ENCODE assay signal across 31 cellular contexts in genomic region chr4:139961344-139961948, GRCh38.
DNase-seq lines count a peak whose midpoint lies in the region; FAIRE-seq and TF ChIP-seq lines count a peak whose summit lies in the region.
"Had no signal": no experiment of that assay in that cellular context is flagged by ENCODE, and none has a peak within 500 bp of the region (broad histone marks: within the 10 kb centered on the region; RNA-seq: fewer than 3 reads in every experiment).

No MANE protein-coding gene starts in this region.

- H3K36me3 ChIP-seq in breast epithelium (no peaks in the 10 kb centered on the region), mammary epithelial cell (ENCODE audit: insufficient read depth, low read length) (no peaks in the 10 kb centered on the region)
- H3K36me3 ChIP-seq: heart left ventricle, left lung, Peyer's patch had no signal

- no peaks in the 10 kb centered on the region for H4K20me1 ChIP-seq in mammary epithelial cell (ENCODE audit: insufficient read depth, low read length)

- H3K27me3 Mint-ChIP-seq in endothelial cell (ENCODE audit: unreplicated experiment) (peaks cover 2% of the 10 kb centered on the region), mesothelial cell of epicardium (ENCODE audit: low read depth) (no peaks in the 10 kb centered on the region)
- H3K27me3 Mint-ChIP-seq: progenitor cell of endocrine pancreas had no signal

- H3K27ac ChIP-seq in breast epithelium (peak overlapping the region; percentile 29 to 41), mammary epithelial cell (ENCODE audit: insufficient read depth, low read depth, low read length) (no peak overlapping the region)
- H3K27ac ChIP-seq: C4-2B, foreskin keratinocyte, Peyer's patch, VCaP had no signal

- CTCF ChIA-PET in mammary epithelial cell (lab: Charles Lee; ENCODE audit: low non-redundant PET): no interaction called here

- no peak for FAIRE-seq in GM19239 (lab: Jason Lieb, UNC)

- intact Hi-C loops in breast epithelium (cut with DNase I; ENCODE audit: low total_unique reads) (no loop called here), mammary epithelial cell (cut with micrococcal nuclease) (no loop called here)

- no peaks in the 10 kb centered on the region for H3K79me2 ChIP-seq in mammary epithelial cell (ENCODE audit: insufficient read depth, low read length)

- dilution Hi-C loops in mammary epithelial cell (cut with HindIII; ENCODE audit: low sequenced_read_pairs): loop anchor here (5.0 kb wide), 1 partner anchor 54 kb away; no protein-coding TSS in a partner anchor

- in situ Hi-C loops in mammary epithelial cell (cut with MboI; ENCODE audit: low sequenced_read_pairs in 2 of 2): no loop called here

- H3K36me3 Mint-ChIP-seq in endothelial cell (ENCODE audit: low read depth, unreplicated experiment) (no peaks in the 10 kb centered on the region), mesothelial cell of epicardium (no peaks in the 10 kb centered on the region)
- H3K36me3 Mint-ChIP-seq: naive thymus-derived CD4-positive, alpha-beta T cell had no signal

- no peak overlapping the region for H3K4me3 Mint-ChIP-seq in endothelial cell (ENCODE audit: unreplicated experiment)
- H3K4me3 Mint-ChIP-seq in mesothelial cell of epicardium: no peak overlapping the region
- H3K4me3 Mint-ChIP-seq: naive thymus-derived CD4-positive, alpha-beta T cell had no signal

- TF ChIP-seq CTCF in breast epithelium (IDR thresholded peaks at IDR 0.05): no peak
- no peak for TF ChIP-seq CTCF in mammary epithelial cell (conservative IDR thresholded peaks at IDR 0.05 in 1 of 2, IDR thresholded peaks at IDR 0.05 in 1 of 2; ENCODE audit: extremely low read depth in 1 of 2, insufficient read depth in 1 of 2, low read depth in 1 of 2, low read length in 2 of 2)
- no peak for TF ChIP-seq CTCF in endothelial cell (IDR thresholded peaks at IDR 0.05; ENCODE audit: unreplicated experiment)
- TF ChIP-seq CTCF in mesothelial cell of epicardium (IDR thresholded peaks at IDR 0.05; ENCODE audit: unreplicated experiment): no peak

- DNase-seq in breast epithelium (ENCODE audit: low spot score in 2 of 2): no peak
- DNase-seq in mammary epithelial cell: no peak
- no peak for DNase-seq in endothelial cell (ENCODE audit: low spot score)
- DNase-seq in mesothelial cell of epicardium (ENCODE audit: low spot score in 2 of 2, unreplicated experiment in 2 of 2): no peak
- DNase-seq in activated T-cell treated with anti-CD3 and anti-CD28 coated beads, Interleukin-2, amount 50 U/mL, for 48 hours: no peak
- DNase-seq in GM19239 (ENCODE audit: insufficient read length, low spot score): no peak
- no peak for DNase-seq in stimulated activated CD4-positive, alpha-beta T cell treated with anti-CD3 and anti-CD28 coated beads, Interleukin-4, amount 100 ng/mL, for 1 hour
- DNase-seq in SKM-1 (lab: John Stamatoyannopoulos, UW; ENCODE audit: unreplicated experiment): no peak
- DNase-seq: activated CD4-positive, alpha-beta T cell treated with anti-CD3 and anti-CD28 coated beads for 4 hours; activated naive CD4-positive, alpha-beta T cell treated with anti-CD3 and anti-CD28 coated beads, Interleukin-2, amount 50 U/mL, for 16 hours; amygdala; effector CD4-positive, alpha-beta T cell; foreskin keratinocyte; GOT3; heart left ventricle; islet precursor cell; KBM-7; left lung; naive thymus-derived CD4-positive, alpha-beta T cell; NCI-H2029 treated with DMSO at 0.1 percent for 48 hours; NCI-H526; Peyer's patch; SHP77 treated with DMSO at 0.1 percent for 48 hours; stimulated activated CD4-positive, alpha-beta T cell treated with anti-CD3 and anti-CD28 coated beads, Interleukin-12 subunit alpha, Interleukin-12 subunit beta, amount 100 ng/mL, for 4 hours; stimulated activated CD4-positive, alpha-beta T cell treated with anti-CD3 and anti-CD28 coated beads, Interleukin-2, amount 100 ng/mL, for 48 hours; T-helper 9 cell; trophoblast cell had no signal

- H3K4me2 ChIP-seq in mammary epithelial cell (ENCODE audit: insufficient read depth, low read depth, low read length): no peak overlapping the region

- H3K4me1 ChIP-seq in breast epithelium (no peaks in the 10 kb centered on the region), mammary epithelial cell (ENCODE audit: insufficient read depth, low read length) (no peaks in the 10 kb centered on the region)
- H3K4me1 ChIP-seq: foreskin keratinocyte, Peyer's patch had no signal

- H3K27me3 ChIP-seq in breast epithelium (no peaks in the 10 kb centered on the region), mammary epithelial cell (ENCODE audit: insufficient read depth, low read length) (peaks cover 44% of the 10 kb centered on the region)
- H3K27me3 ChIP-seq: heart left ventricle, left lung, Peyer's patch had no signal

- H3K4me3 ChIP-seq in breast epithelium: no peak overlapping the region
- no peak overlapping the region for H3K4me3 ChIP-seq in mammary epithelial cell (replicated peaks in 1 of 3; ENCODE audit: insufficient read depth in 1 of 3, low read depth in 2 of 3, low read length in 3 of 3)
- H3K4me3 ChIP-seq: heart left ventricle, left lung, Peyer's patch had no signal

- H3K27ac Mint-ChIP-seq in endothelial cell (ENCODE audit: unreplicated experiment) (peak overlapping the region; percentile 13), mesothelial cell of epicardium (peak overlapping the region; percentile 12)
- H3K27ac Mint-ChIP-seq: activated T-helper 2 cell treated with anti-CD3 and anti-CD28 coated beads, Interferon-gamma antibody, Interleukin-2, Interleukin-4, amounts not matched to agents 10 μg/mL and 5 μg/mL and 100 μg/mL, durations not matched to agents 14 hours and 24 hours and 36 hours; naive thymus-derived CD4-positive, alpha-beta T cell; progenitor cell of endocrine pancreas had no signal

- H3K9ac ChIP-seq in mammary epithelial cell (ENCODE audit: insufficient read depth, low read length): no peak overlapping the region

- H3K9me3 ChIP-seq in breast epithelium (no peaks in the 10 kb centered on the region), mammary epithelial cell (replicated peaks; ENCODE audit: insufficient read depth, low read length) (no peaks in the 10 kb centered on the region)
- H3K9me3 ChIP-seq: heart left ventricle, left lung, Peyer's patch had no signal

- no TSS peak for BruUV-seq in mammary epithelial cell (replicated peaks; lab: Mats Ljungman, UMichigan)

- 86% methylated on average over 6 of the region's 6 CpGs for WGBS in mammary epithelial cell (ENCODE audit: low coverage, missing lambda C conversion rate)

- TF ChIP-seq POLR2A in breast epithelium (IDR thresholded peaks at IDR 0.05): no peak

- no peak overlapping the region for H2AFZ ChIP-seq in mammary epithelial cell (ENCODE audit: low read depth, low read length)

- peaks cover 28% of the 10 kb centered on the region for H3K4me1 Mint-ChIP-seq in endothelial cell (ENCODE audit: unreplicated experiment)
- peaks cover 52% of the 10 kb centered on the region for H3K4me1 Mint-ChIP-seq in mesothelial cell of epicardium

- H3K9me3 Mint-ChIP-seq in endothelial cell (ENCODE audit: unreplicated experiment) (no peaks in the 10 kb centered on the region), mesothelial cell of epicardium (no peaks in the 10 kb centered on the region)
- H3K9me3 Mint-ChIP-seq: activated T-helper 2 cell treated with anti-CD3 and anti-CD28 coated beads, Interferon-gamma antibody, Interleukin-2, Interleukin-4, amounts not matched to agents 10 μg/mL and 5 μg/mL and 100 μg/mL, durations not matched to agents 14 hours and 24 hours and 36 hours had no signal
